ENCODE assay signal across 18 cellular contexts in genomic region chr7:44408596-44408995, GRCh38.
DNase-seq lines count a peak whose midpoint lies in the region; ATAC-seq lines count a peak whose summit lies in the region.
"Had no signal": no experiment of that assay in that cellular context is flagged by ENCODE, and none has a peak within 500 bp of the region (broad histone marks: within the 10 kb centered on the region; RNA-seq: fewer than 3 reads in every experiment).

No MANE protein-coding gene starts in this region.

- DNase-seq in globus pallidus (ENCODE audit: low spot score) = peak; percentile 33
- no peak for DNase-seq in superior temporal gyrus (ENCODE audit: extremely low spot score)
- no peak for DNase-seq in left colon
- DNase-seq in activated effector memory CD4-positive, alpha-beta T cell treated with Interleukin-2 at 50 U/mL for 16 hours = no peak
- no peak for DNase-seq in central memory CD4-positive, alpha-beta T cell
- DNase-seq: activated CD4-positive, alpha-beta T cell treated with anti-CD3 and anti-CD28 coated beads, Interleukin-2, amount 10 ng/mL, durations not matched to agents 24 days and 14 days; activated naive CD4-positive, alpha-beta T cell treated with anti-CD3 and anti-CD28 coated beads, Interleukin-2, amount 50 U/mL, for 16 hours; activated T-cell treated with anti-CD3 and anti-CD28 coated beads for 4 hours; BE2C; GDM1; mammary epithelial cell; NCI-H1694 treated with DMSO at 0.1 percent for 48 hours; NCI-H510A; sigmoid colon; stimulated activated CD4-positive, alpha-beta T cell treated with anti-CD3 and anti-CD28 coated beads, Interleukin-2, amount 100 ng/mL, for 24 hours had no signal

- ATAC-seq in left colon = no peak

- H3K27ac ChIP-seq in angular gyrus (ENCODE audit: low read depth, low read length) = peak overlapping the region; percentile 22
- peak overlapping the region; percentile 42 for H3K27ac ChIP-seq in layer of hippocampus (ENCODE audit: low read depth, low read length)
- peak overlapping the region; percentile 13 for H3K27ac ChIP-seq in temporal lobe (ENCODE audit: low read depth, low read length)
- H3K27ac ChIP-seq: sigmoid colon had no signal

- intact Hi-C loops in left colon (cut with DNase I, micrococcal nuclease) = no loop called here

- no peaks in the 10 kb centered on the region for H3K27me3 ChIP-seq in layer of hippocampus (ENCODE audit: control insufficient read depth, insufficient read depth, low read length)
- H3K27me3 ChIP-seq: BE2C, sigmoid colon had no signal
